Comparison of ENCODE assay signal across 8 cellular contexts in the genomic region with DNA sequence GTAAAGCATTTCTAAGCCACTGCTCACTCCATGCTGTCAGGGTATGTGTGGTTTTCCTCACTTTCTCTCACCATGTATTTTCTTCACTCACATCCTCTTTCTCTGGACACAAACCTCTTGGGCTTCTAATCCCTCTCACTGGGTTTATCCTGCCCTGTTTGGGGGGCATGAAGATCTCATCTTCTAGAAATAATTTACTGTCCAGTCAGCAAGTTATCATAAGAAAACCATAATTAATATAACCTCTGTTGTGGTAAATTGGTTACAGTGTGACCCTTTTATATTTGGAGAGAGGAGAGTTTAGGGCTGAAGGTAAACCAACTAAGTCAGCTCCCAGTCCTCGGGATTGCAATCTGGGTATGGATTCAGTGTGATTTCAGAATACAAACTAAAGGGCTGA.
"Had no signal": no experiment of that assay in that cellular context is flagged by ENCODE, and none has a peak within 500 bp of the region (broad histone marks: within the 10 kb centered on the region; RNA-seq: fewer than 3 reads in every experiment).

No MANE protein-coding gene starts in this region.

- H3K27ac ChIP-seq: GM23248, HL-60 had no signal

- ATAC-seq: HCT116 had no signal

- H3K4me3 ChIP-seq: GM23248, HAP-1 had no signal

- H3K36me3 ChIP-seq: HAP-1 had no signal

- H3K9me3 ChIP-seq: HAP-1 had no signal

- H2AFZ ChIP-seq: GM23248 had no signal

- DNase-seq: GM23248, GOT3, H7, HFFc6, KG1 had no signal

- H3K4me1 ChIP-seq: HAP-1 had no signal

- H3K9ac ChIP-seq: GM23248 had no signal
